In the genomic region with DNA sequence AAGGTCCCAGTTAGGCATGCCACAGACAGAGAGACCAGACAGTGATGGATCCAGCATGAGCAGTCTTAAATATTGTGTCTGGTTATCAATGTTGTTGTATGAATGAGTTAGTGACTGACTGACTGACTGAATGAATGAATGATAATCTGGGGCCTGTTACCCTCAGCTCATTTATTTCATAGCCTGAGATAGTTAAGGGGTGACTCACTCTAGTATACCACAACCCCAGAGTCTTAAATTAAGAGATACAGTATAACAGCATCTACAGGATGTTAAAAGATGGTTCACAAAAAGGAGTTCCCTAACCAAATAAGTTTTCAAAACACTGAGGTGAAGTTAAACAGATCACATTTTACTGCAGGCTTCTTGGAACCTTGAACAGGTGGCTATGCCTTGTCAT, we compare ENCODE assay signal across 16 cellular contexts.
"Had no signal": no experiment of that assay in that cellular context is flagged by ENCODE, and none has a peak within 500 bp of the region (broad histone marks: within the 10 kb centered on the region; RNA-seq: fewer than 3 reads in every experiment).

No MANE protein-coding gene starts in this region.

- H3K9me3 ChIP-seq: adrenal gland had no signal

- ATAC-seq: activated CD8-positive, alpha-beta T cell treated with anti-CD3 and anti-CD28 coated beads, Interleukin-2, amount 10 ng/mL, durations not matched to agents 7 days and 5 days; natural killer cell had no signal

- DNase-seq: activated CD4-positive, alpha-beta T cell treated with anti-CD3 and anti-CD28 coated beads, Interleukin-2, amount 10 ng/mL, durations not matched to agents 24 days and 14 days; activated CD8-positive, alpha-beta T cell treated with anti-CD3 and anti-CD28 coated beads, Interleukin-2, amount 10 ng/mL, durations not matched to agents 7 days and 5 days; activated T-cell treated with anti-CD3 and anti-CD28 coated beads, Interleukin-2, amount 50 U/mL, for 24 hours; adrenal gland; cerebellar nuclear complex; cortex of kidney; erythroblast; hippocampal formation; natural killer cell; nucleus accumbens; retina; stimulated activated CD4-positive, alpha-beta T cell treated with anti-CD3 and anti-CD28 coated beads, Interleukin-12 subunit alpha, Interleukin-12 subunit beta, amount 100 ng/mL, for 4 hours; stimulated activated CD4-positive, alpha-beta T cell treated with anti-CD3 and anti-CD28 coated beads, Interleukin-1b, Interleukin-23, amount 100 ng/mL, for 48 hours; stimulated activated CD8-positive, alpha-beta memory T cell treated with anti-CD3 and anti-CD28 coated beads, Interleukin-4, amount 100 ng/mL, for 48 hours; stimulated activated naive CD4-positive, alpha-beta T cell had no signal

- H3K27me3 ChIP-seq: adrenal gland had no signal

- H3K36me3 ChIP-seq: adrenal gland had no signal

- H3K4me1 ChIP-seq: adrenal gland had no signal

- H3K4me3 ChIP-seq: adrenal gland, lung had no signal

- H3K27ac ChIP-seq: adrenal gland had no signal
